ENCODE assay signal across 7 cellular contexts in the genomic region with DNA sequence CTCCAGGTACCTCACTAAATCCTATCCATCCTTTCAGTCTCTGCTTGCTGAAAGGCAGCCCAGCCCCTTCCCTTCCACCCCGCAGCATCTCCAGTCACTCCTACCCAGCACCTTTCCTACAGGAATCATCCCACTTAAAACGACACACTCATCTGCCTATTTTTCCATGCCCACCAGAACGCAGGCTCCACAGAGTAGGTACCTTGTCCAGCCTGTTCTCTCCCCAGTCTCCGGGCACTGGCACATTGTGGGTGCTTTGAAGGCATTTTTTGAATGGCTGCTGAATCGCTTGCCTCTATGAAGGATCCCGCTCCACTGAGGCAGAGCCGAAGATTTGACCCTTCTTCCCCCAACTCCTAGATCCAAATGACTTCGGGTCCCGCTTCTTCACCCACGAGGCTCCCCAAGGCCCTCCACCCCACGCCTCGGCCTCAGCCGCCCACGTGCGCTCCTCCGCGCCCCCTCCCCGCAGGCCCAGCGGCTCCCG. TPM values are rescaled to one million over a fixed set of nuclear protein-coding genes. Genes with fewer than 3 reads are reported as not detected.
DNase-seq lines count a peak whose midpoint lies in the region; ATAC-seq, FAIRE-seq and TF ChIP-seq lines count a peak whose summit lies in the region.
"Had no signal": no experiment of that assay in that cellular context is flagged by ENCODE, and none has a peak within 500 bp of the region (broad histone marks: within the 10 kb centered on the region; RNA-seq: fewer than 3 reads in every experiment).

No MANE protein-coding gene starts in this region.

- H3K36me3 Mint-ChIP-seq in activated naive CD8-positive, alpha-beta T cell treated with anti-CD3 and anti-CD28 coated beads, Interleukin-2, amount 10 ng/mL, durations not matched to agents 7 days and 5 days: no peaks in the 10 kb centered on the region

- H3K9me3 Mint-ChIP-seq in activated naive CD8-positive, alpha-beta T cell treated with anti-CD3 and anti-CD28 coated beads, Interleukin-2, amount 10 ng/mL, durations not matched to agents 7 days and 5 days: no peaks in the 10 kb centered on the region

- H3K9ac ChIP-seq in HCT116 (ENCODE audit: low read length): peak overlapping the region; percentile 32; the same call in 1 of the 2 replicates
- H3K9ac ChIP-seq in neural cell (ENCODE audit: low read length): no peak overlapping the region

- H3K27me3 Mint-ChIP-seq in activated naive CD8-positive, alpha-beta T cell treated with anti-CD3 and anti-CD28 coated beads, Interleukin-2, amount 10 ng/mL, durations not matched to agents 7 days and 5 days: peaks cover 66% of the 10 kb centered on the region

- POLR2A ChIA-PET in HCT116 (lab: Charles Lee): no interaction called here
- POLR2A ChIA-PET in activated naive CD8-positive, alpha-beta T cell treated with anti-CD3 and anti-CD28 coated beads, Interleukin-2, amount 10 ng/mL, durations not matched to agents 7 days and 5 days (lab: Charles Lee): interaction anchor here (1.3 to 1.5 kb wide), 2 partner anchors 52 to 54 kb away, joined by 3 to 4 read pairs; a partner anchor contains a TSS

- no peak overlapping the region for H2AFZ ChIP-seq in HCT116 (ENCODE audit: low read depth, low read length, poor library complexity, severe bottlenecking)
- H2AFZ ChIP-seq in neural cell (ENCODE audit: low read depth, low read length): no peak overlapping the region

- peaks cover 6% of the 10 kb centered on the region for H3K4me1 Mint-ChIP-seq in activated naive CD8-positive, alpha-beta T cell treated with anti-CD3 and anti-CD28 coated beads, Interleukin-2, amount 10 ng/mL, durations not matched to agents 7 days and 5 days

- DNase-seq in HCT116 (ENCODE audit: low read depth, low spot score): no peak
- no peak for DNase-seq in activated naive CD8-positive, alpha-beta T cell treated with anti-CD3 and anti-CD28 coated beads, Interleukin-2, amount 10 ng/mL, durations not matched to agents 7 days and 5 days
- no peak for DNase-seq in NCI-H1436 (lab: John Stamatoyannopoulos, UW)
- no peak for DNase-seq in GM12891 (ENCODE audit: insufficient read length, low spot score)

- H3K4me3 Mint-ChIP-seq in activated naive CD8-positive, alpha-beta T cell treated with anti-CD3 and anti-CD28 coated beads, Interleukin-2, amount 10 ng/mL, durations not matched to agents 7 days and 5 days: peak overlapping the region; percentile 44

- TF ChIP-seq EP300 in neural cell (conservative IDR thresholded peaks at IDR 0.05; ENCODE audit: poor library complexity, severe bottlenecking): no peak

- H3K27ac ChIP-seq in HCT116 (ENCODE audit: low read depth, low read length): no peak overlapping the region; the same call in 1 of the 2 replicates
- no peak overlapping the region for H3K27ac ChIP-seq in neural cell (ENCODE audit: low read length)

- TF ChIP-seq RAD21 in HCT116 (IDR thresholded peaks at IDR 0.05; ENCODE audit: low read depth): no peak
- TF ChIP-seq RAD21 in neural cell (conservative IDR thresholded peaks at IDR 0.05): no peak

- H3K4me3 ChIP-seq in HCT116 (replicated peaks in 1 of 2; ENCODE audit: low read depth in 1 of 2, low read length in 2 of 2) (peak overlapping the region; percentile 23 to 62; a peak in 3 of 4 replicates), neural cell (ENCODE audit: low read length) (peak overlapping the region; percentile 71)

- TF ChIP-seq CTCF in HCT116 (IDR thresholded peaks at IDR 0.05 in 2 of 3, conservative IDR thresholded peaks at IDR 0.05 in 1 of 3; ENCODE audit: borderline replicate concordance in 1 of 3, insufficient read depth in 1 of 3, low read depth in 2 of 3, low read length in 2 of 3) (no peak), neural cell (IDR thresholded peaks at IDR 0.05; ENCODE audit: poor library complexity, severe bottlenecking) (no peak)

- TF ChIP-seq POLR2A in HCT116 (IDR thresholded peaks at IDR 0.05; ENCODE audit: borderline replicate concordance, extremely low read depth, insufficient read depth, insufficient read length): no peak
- no peak for TF ChIP-seq POLR2A in GM12891 (IDR thresholded peaks at IDR 0.05; ENCODE audit: low read depth, low read length)

- peaks cover 3 to 19% of the 10 kb centered on the region in 2 experiments; a peak in 3 of 4 replicates for H3K4me1 ChIP-seq in HCT116 (ENCODE audit: control insufficient read depth in 1 of 2, insufficient read depth in 2 of 2, low read length in 2 of 2)

- intact Hi-C loops in HCT116 (cut with micrococcal nuclease): no loop called here

- no peaks in the 10 kb centered on the region for H3F3A ChIP-seq in neural cell (ENCODE audit: insufficient read depth, low read length, poor library complexity, severe bottlenecking)

- H3K9me3 ChIP-seq in HCT116 (ENCODE audit: control insufficient read depth in 1 of 2, insufficient read depth in 1 of 2, low read depth in 1 of 2, low read length in 2 of 2) (no peaks in the 10 kb centered on the region), neural cell (ENCODE audit: low read length) (no peaks in the 10 kb centered on the region)

- BruUV-seq in HCT116 (replicated peaks; lab: Mats Ljungman, UMichigan): TSS peak; percentile 44

- CTCF ChIA-PET in HCT116 (lab: Charles Lee): no interaction called here

- FAIRE-seq in GM12891 (lab: Jason Lieb, UNC): no peak

- no peaks in the 10 kb centered on the region for H3K9me2 ChIP-seq in HCT116 (ENCODE audit: insufficient read depth)
- H3K9me2 ChIP-seq in neural cell (ENCODE audit: insufficient read depth, low read length): no peaks in the 10 kb centered on the region

- H3K27ac Mint-ChIP-seq in activated naive CD8-positive, alpha-beta T cell treated with anti-CD3 and anti-CD28 coated beads, Interleukin-2, amount 10 ng/mL, durations not matched to agents 7 days and 5 days: no peak overlapping the region

- H3K27me3 ChIP-seq in HCT116 (ENCODE audit: insufficient read depth, low read length) (no peaks in the 10 kb centered on the region), neural cell (ENCODE audit: insufficient read depth, low read depth, low read length) (peaks cover 83% of the 10 kb centered on the region)

- RAD21 ChIA-PET in HCT116 (lab: Charles Lee; ENCODE audit: low non-redundant PET in 1 of 2, low total read pairs in 2 of 2, uncharacterized antibody in 2 of 2, unreplicated experiment in 2 of 2): interaction anchor here in 1 of 2 experiments (1.1 kb wide), 1 partner anchor 138 kb away, joined by 3 read pairs; no protein-coding TSS in a partner anchor

- no peak for ATAC-seq in HCT116
- ATAC-seq in activated naive CD8-positive, alpha-beta T cell treated with anti-CD3 and anti-CD28 coated beads, Interleukin-2, amount 10 ng/mL, durations not matched to agents 7 days and 5 days (ENCODE audit: low read depth): no peak
- no peak for ATAC-seq in HG02642 (IDR thresholded peaks at IDR 0.05; ENCODE audit: poor library complexity, unreplicated experiment)

- no peaks in the 10 kb centered on the region for H3K36me3 ChIP-seq in HCT116 (ENCODE audit: control insufficient read depth in 1 of 2, insufficient read depth in 2 of 2, low read length in 2 of 2)
- no peaks in the 10 kb centered on the region for H3K36me3 ChIP-seq in neural cell (ENCODE audit: insufficient read depth, low read length)

- H3K4me2 ChIP-seq in HCT116 (ENCODE audit: low read length) (peak overlapping the region; percentile 96), neural cell (ENCODE audit: low read length) (peak overlapping the region; percentile 25)

- H3K79me2 ChIP-seq in HCT116 (ENCODE audit: insufficient read depth, low read length): no peaks in the 10 kb centered on the region
- no peaks in the 10 kb centered on the region for H3K79me2 ChIP-seq in neural cell (replicated peaks; ENCODE audit: insufficient read depth, low read length)

- H4K20me1 ChIP-seq in HCT116 (ENCODE audit: insufficient read depth) (no peaks in the 10 kb centered on the region), neural cell (ENCODE audit: insufficient read depth) (no peaks in the 10 kb centered on the region)

TF ChIP-seq in neural cell, 6 proteins besides CTCF, POLR2A, EP300 and RAD21 (continues in another document):
- TF ChIP-seq SMC3 (conservative IDR thresholded peaks at IDR 0.05; ENCODE audit: poor library complexity): no peak
- no peak for TF ChIP-seq POLR2AphosphoS5 (IDR thresholded peaks at IDR 0.05)
- TF ChIP-seq MXI1 (conservative IDR thresholded peaks at IDR 0.05; ENCODE audit: poor library complexity, severe bottlenecking): no peak

TF ChIP-seq in GM12891, 5 proteins besides CTCF, POLR2A, EP300 and RAD21 (continues in another document):
- TF ChIP-seq POU2F2 (IDR thresholded peaks at IDR 0.05; ENCODE audit: low read depth, low read length): no peak
- no peak for TF ChIP-seq SPI1 (IDR thresholded peaks at IDR 0.05; ENCODE audit: low read depth, low read length)
- TF ChIP-seq PAX5 (IDR thresholded peaks at IDR 0.05; ENCODE audit: insufficient read depth, low read length, severe bottlenecking): no peak

RNA-seq across cellular contexts. Expression of a gene that starts 15.6 kb away (rescaled TPM):
- 4.1 TPM for total RNA-seq in HCT116 (2021; ENCODE audit: unreplicated experiment)
- polyA plus RNA-seq in HCT116 (2012): 2.1 and 3.5 TPM in 2 replicates
- not detected for total RNA-seq in activated naive CD8-positive, alpha-beta T cell treated with anti-CD3 and anti-CD28 coated beads, Interleukin-2, amount 10 ng/mL, durations not matched to agents 7 days and 5 days
- 0.14 and 0.26 TPM in 2 replicates for polyA plus RNA-seq in neural cell
- 0.24 and 1.0 TPM in 2 replicates for polyA minus RNA-seq in neural cell
- not detected for polyA plus RNA-seq in GM12891 (2012; ENCODE audit: low read depth, missing spikeins)

RNA-seq across cellular contexts. Expression of a gene that starts 51.5 kb away (rescaled TPM):
- 32.5 TPM for total RNA-seq in HCT116 (2021; ENCODE audit: unreplicated experiment)
- 15.7 and 16.6 TPM in 2 replicates for polyA plus RNA-seq in HCT116 (2012)
- 10 to 100 TPM; 20.9 to 23.4 TPM for total RNA-seq in activated naive CD8-positive, alpha-beta T cell treated with anti-CD3 and anti-CD28 coated beads, Interleukin-2, amount 10 ng/mL, durations not matched to agents 7 days and 5 days
- 40.8 and 48.8 TPM in 2 replicates for polyA plus RNA-seq in neural cell
- polyA minus RNA-seq in neural cell: 39.4 and 41.1 TPM in 2 replicates
- polyA plus RNA-seq in GM12891 (2012; ENCODE audit: low read depth, missing spikeins): 12.7 TPM

RNA-seq across cellular contexts. Expression of a gene that starts 51.5 kb away (rescaled TPM):
- 88.6 TPM for total RNA-seq in HCT116 (2021; ENCODE audit: unreplicated experiment)
- polyA plus RNA-seq in HCT116 (2012): 57.7 and 79.3 TPM in 2 replicates
- 10 to 100 TPM; 28.4 to 29.0 TPM for total RNA-seq in activated naive CD8-positive, alpha-beta T cell treated with anti-CD3 and anti-CD28 coated beads, Interleukin-2, amount 10 ng/mL, durations not matched to agents 7 days and 5 days
- polyA plus RNA-seq in neural cell: 40.7 and 46.9 TPM in 2 replicates
- polyA minus RNA-seq in neural cell: 26.5 and 27.2 TPM in 2 replicates
- polyA plus RNA-seq in GM12891 (2012; ENCODE audit: low read depth, missing spikeins): 49.2 TPM

RNA-seq across cellular contexts. Expression of a gene that starts 53.4 kb away (rescaled TPM):
- not detected for total RNA-seq in HCT116 (2021; ENCODE audit: unreplicated experiment)
- 0.88 TPM in 1 of 2 replicates, not detected in the other for polyA plus RNA-seq in HCT116 (2012)
- not detected for total RNA-seq in activated naive CD8-positive, alpha-beta T cell treated with anti-CD3 and anti-CD28 coated beads, Interleukin-2, amount 10 ng/mL, durations not matched to agents 7 days and 5 days
- 1.1 TPM in 1 of 2 replicates, not detected in the other for polyA plus RNA-seq in neural cell
- polyA minus RNA-seq in neural cell: not detected in 2 replicates
- not detected for polyA plus RNA-seq in GM12891 (2012; ENCODE audit: low read depth, missing spikeins)
- total RNA-seq: mononuclear cell had no signal

RNA-seq across cellular contexts. Expression of a gene that starts 53.6 kb away (rescaled TPM):
- 84.5 TPM for total RNA-seq in HCT116 (2021; ENCODE audit: unreplicated experiment)
- 94.5 and 120 TPM in 2 replicates for polyA plus RNA-seq in HCT116 (2012)
- 10 to 100 TPM; 32.5 to 36.7 TPM for total RNA-seq in activated naive CD8-positive, alpha-beta T cell treated with anti-CD3 and anti-CD28 coated beads, Interleukin-2, amount 10 ng/mL, durations not matched to agents 7 days and 5 days
- 65.0 and 73.1 TPM in 2 replicates for polyA plus RNA-seq in neural cell
- 27.0 and 37.6 TPM in 2 replicates for polyA minus RNA-seq in neural cell
- 89.3 TPM for polyA plus RNA-seq in GM12891 (2012; ENCODE audit: low read depth, missing spikeins)
